Comparison of ENCODE assay signal across 8 cellular contexts in genomic region chr9:133658442-133659431, GRCh38. TPM values are rescaled to one million over a fixed set of nuclear protein-coding genes. Genes with fewer than 3 reads are reported as not detected.
DNase-seq lines count a peak whose midpoint lies in the region; TF ChIP-seq lines count a peak whose summit lies in the region.

No MANE protein-coding gene starts in this region.

- H3K14ac ChIP-seq in H9 (ENCODE audit: insufficient read depth, low read length): no peak overlapping the region

- no peak overlapping the region for H2AFZ ChIP-seq in H9 (ENCODE audit: low read length)

- H3K36me3 Mint-ChIP-seq in H9 (ENCODE audit: insufficient read depth in 1 of 3, low read depth in 3 of 3): no peaks in the 10 kb centered on the region

- TF ChIP-seq CTCF in H9 (conservative IDR thresholded peaks at IDR 0.05): no peak
- TF ChIP-seq CTCF in WERI-Rb-1 (IDR thresholded peaks at IDR 0.05; ENCODE audit: low read depth, low read length): no peak
- no peak for TF ChIP-seq CTCF in thyroid gland (IDR thresholded peaks at IDR 0.05)
- TF ChIP-seq CTCF in spleen (IDR thresholded peaks at IDR 0.05 in 8 of 11, conservative IDR thresholded peaks at IDR 0.05 in 3 of 11): no peak

- no peak overlapping the region for H2BK120ac ChIP-seq in H9 (ENCODE audit: low read depth, low read length, poor library complexity, severe bottlenecking)

- peak overlapping the region; percentile 2 to 26; a peak in 2 of 5 replicates for H3K4me3 Mint-ChIP-seq in H9

- no peaks in the 10 kb centered on the region; the same call in 1 of the 2 replicates for H3K4me1 ChIP-seq in H9 (ENCODE audit: insufficient read depth, low read length)
- no peaks in the 10 kb centered on the region for H3K4me1 ChIP-seq in iPS-15b (ENCODE audit: control insufficient read depth, insufficient read depth, low read length)
- peaks cover 26 to 37% of the 10 kb centered on the region in 2 donors for H3K4me1 ChIP-seq in thyroid gland
- peaks cover 0 to 16% (median 6%) of the 10 kb centered on the region in 6 donors for H3K4me1 ChIP-seq in spleen

- DNase-seq in ACHN: peak; percentile 47
- DNase-seq in H9: no peak
- peak; percentile 85 for DNase-seq in WERI-Rb-1
- DNase-seq in thyroid gland: peak; percentile 53 to 62
- DNase-seq in spleen: no peak
- DNase-seq in NCI-H1105 treated with DMSO at 0.1 percent for 48 hours (lab: John Stamatoyannopoulos, UW): no peak
- DNase-seq in KBM-7: no peak

- H3K4ac ChIP-seq in H9 (ENCODE audit: low read depth, low read length): no peak overlapping the region

- no peaks in the 10 kb centered on the region for H4K20me1 ChIP-seq in H9 (ENCODE audit: control insufficient read depth, insufficient read depth, insufficient read length)

- no peak overlapping the region for H3K4me2 ChIP-seq in H9 (ENCODE audit: insufficient read depth, insufficient read length, low read length)

- H3K27ac ChIP-seq in H9 (ENCODE audit: insufficient read length, low read depth, low read length): no peak overlapping the region
- H3K27ac ChIP-seq in WERI-Rb-1: peak overlapping the region; percentile 61
- no peak overlapping the region for H3K27ac ChIP-seq in thyroid gland
- H3K27ac ChIP-seq in spleen: no peak overlapping the region

- H3K9me3 ChIP-seq in H9 (ENCODE audit: control insufficient read depth, low read depth, low read length) (no peaks in the 10 kb centered on the region), WERI-Rb-1 (ENCODE audit: severe bottlenecking) (no peaks in the 10 kb centered on the region), iPS-15b (ENCODE audit: control insufficient read depth, insufficient read depth, low read length) (no peaks in the 10 kb centered on the region), thyroid gland (no peaks in the 10 kb centered on the region), spleen (no peaks in the 10 kb centered on the region)

- H3K79me1 ChIP-seq in H9 (ENCODE audit: insufficient read depth, low read depth, low read length, poor library complexity, severe bottlenecking): no peaks in the 10 kb centered on the region

- H3K36me3 ChIP-seq in WERI-Rb-1 (peaks cover 46% of the 10 kb centered on the region), iPS-15b (ENCODE audit: control insufficient read depth, insufficient read depth, low read length) (no peaks in the 10 kb centered on the region), thyroid gland (no peaks in the 10 kb centered on the region), spleen (no peaks in the 10 kb centered on the region)

- intact Hi-C loops in thyroid gland (cut with DNase I) (loop anchor here (5.0 kb wide), 1 partner anchor 91 kb away; no protein-coding TSS in a partner anchor), spleen (cut with DNase I; ENCODE audit: low total_unique reads) (no loop called here)

- H4K8ac ChIP-seq in H9 (replicated peaks; ENCODE audit: insufficient read length, low read depth, low read length): no peak overlapping the region

- peaks cover 15 to 46% of the 10 kb centered on the region in 2 experiments for H3K4me1 Mint-ChIP-seq in H9

- in situ Hi-C loops in ACHN (cut with HindIII; ENCODE audit: low pct_ligation_motif_present, low pct_unique_long_range_greater_than_20kb, low sequenced_read_pairs): no loop called here
- in situ Hi-C loops in KBM-7 (cut with MboI; ENCODE audit: low pct_unique_long_range_greater_than_20kb, low sequenced_read_pairs): no loop called here

- H3K9ac ChIP-seq in H9 (ENCODE audit: extremely low read depth, insufficient read length, low read length): no peak overlapping the region
- H3K9ac ChIP-seq in iPS-15b (ENCODE audit: low read depth, low read length): no peak overlapping the region

- no peak overlapping the region for H3K18ac ChIP-seq in H9 (ENCODE audit: insufficient read length, low read depth, low read length)

- no peak overlapping the region for H2BK12ac ChIP-seq in H9 (ENCODE audit: insufficient read length, low read depth, low read length)

- H3T11ph ChIP-seq in H9 (ENCODE audit: low read length): no peak overlapping the region

- H3K9me3 Mint-ChIP-seq in H9: no peaks in the 10 kb centered on the region

- no peak overlapping the region for H2BK5ac ChIP-seq in H9 (ENCODE audit: insufficient read length, low read length)

- no peak for TF ChIP-seq POLR2A in thyroid gland (IDR thresholded peaks at IDR 0.05)
- TF ChIP-seq POLR2A in spleen (IDR thresholded peaks at IDR 0.05): no peak

- H3K56ac ChIP-seq in H9 (ENCODE audit: insufficient read length, low read depth, low read length): no peak overlapping the region

- H3K23ac ChIP-seq in H9 (ENCODE audit: insufficient read length, low read depth, low read length): no peak overlapping the region

- no peak overlapping the region for H2BK20ac ChIP-seq in H9 (ENCODE audit: low read depth, low read length, poor library complexity, severe bottlenecking)

- H4K5ac ChIP-seq in H9 (ENCODE audit: insufficient read length, low read depth, low read length): no peak overlapping the region

- H3K4me3 ChIP-seq in WERI-Rb-1 (ENCODE audit: low read depth, low read length) (0 out of 2 replicates have a peak overlapping the region, but pooled peaks have one; percentile 2), iPS-15b (ENCODE audit: low read depth, low read length) (peak overlapping the region; percentile 43), thyroid gland (replicated peaks in 1 of 3) (no peak overlapping the region), spleen (no peak overlapping the region)

- H3K27me3 ChIP-seq in H9 (ENCODE audit: insufficient read depth, low read length) (no peaks in the 10 kb centered on the region; the same call in 1 of the 2 replicates), WERI-Rb-1 (ENCODE audit: insufficient read depth, low read depth, severe bottlenecking) (no peaks in the 10 kb centered on the region), iPS-15b (ENCODE audit: control insufficient read depth, insufficient read depth, low read length) (peaks cover 9% of the 10 kb centered on the region), thyroid gland (no peaks in the 10 kb centered on the region), spleen (replicated peaks in 1 of 7) (peaks cover 0 to 90% (median 36%) of the 10 kb centered on the region in 7 donors)

- peaks cover 86% of the 10 kb centered on the region for H3K27me3 Mint-ChIP-seq in H9 (ENCODE audit: low read depth)

- no peak overlapping the region for H2BK15ac ChIP-seq in H9 (ENCODE audit: low read depth, low read length)

- no peaks in the 10 kb centered on the region for H3K79me2 ChIP-seq in H9 (ENCODE audit: insufficient read depth, low read length)

- no peak overlapping the region for H2AK5ac ChIP-seq in H9 (ENCODE audit: insufficient read length, low read length)

- H3K27ac Mint-ChIP-seq in H9: no peak overlapping the region

- no CpG with 5 or more reads among the region's 46 CpGs for WGBS in H9 (ENCODE audit: extremely low coverage, insufficient read length, low lambda C conversion rate)
- 10 to 25% methylated on average over 25 to 36 of the region's 46 CpGs for WGBS in thyroid gland, 2 donors
- 15 to 22% (median 18%) methylated on average over 25 to 46 of the region's 46 CpGs for WGBS in spleen, 5 donors

- H3K23me2 ChIP-seq in H9 (ENCODE audit: insufficient read length, low read depth, low read length, poor library complexity, severe bottlenecking): no peaks in the 10 kb centered on the region

- no peak overlapping the region for H4K91ac ChIP-seq in H9 (ENCODE audit: insufficient read length, low read depth, low read length)

RNA-seq across cellular contexts. Expression of gene DBH, which starts 22.6 kb away (rescaled TPM):
- total RNA-seq in H9 (2021) (not detected in 2 replicates), thyroid gland (under 1 TPM in 2 of 4 donors, not detected in 2; 0.11 to 0.15 TPM), spleen (1 to 10 TPM in 1 of 7 donors, under 1 TPM in 4, not detected in 2; 0.27 to 1.2 (median 0.57) TPM)
- polyA plus RNA-seq in spleen: under 1 TPM; 0.03 to 0.26 (median 0.16) TPM

RNA-seq across cellular contexts. Expression of gene FAM163B, which starts 49.5 kb away (rescaled TPM):
- total RNA-seq in H9 (2021) (0.39 and 0.64 TPM in 2 replicates), thyroid gland (not detected), spleen (1 to 10 TPM in 1 of 7 donors, under 1 TPM in 1, not detected in 5; 0.52 to 1.0 TPM)
- polyA plus RNA-seq in spleen: under 1 TPM in 1 of 3 donors, not detected in 2; 0.11 TPM

Comparison
In these comparisons a context has a peak if more than half of its experiments do, and no peak if none do; other contexts are left out.
1. DNase-seq: peak in ACHN (single experiment), WERI-Rb-1 (single experiment) and thyroid gland (2 of 2); none in H9 (single experiment), spleen (single experiment), NCI-H1105 treated with DMSO at 0.1 percent for 48 hours (single experiment) and KBM-7 (single experiment).
2. H3K4me3 ChIP-seq: peak in WERI-Rb-1 (single experiment) and iPS-15b (single experiment); none in thyroid gland (0 of 3) and spleen (0 of 8).